Comparison of ENCODE assay signal across 1 cellular context in the genomic region with DNA sequence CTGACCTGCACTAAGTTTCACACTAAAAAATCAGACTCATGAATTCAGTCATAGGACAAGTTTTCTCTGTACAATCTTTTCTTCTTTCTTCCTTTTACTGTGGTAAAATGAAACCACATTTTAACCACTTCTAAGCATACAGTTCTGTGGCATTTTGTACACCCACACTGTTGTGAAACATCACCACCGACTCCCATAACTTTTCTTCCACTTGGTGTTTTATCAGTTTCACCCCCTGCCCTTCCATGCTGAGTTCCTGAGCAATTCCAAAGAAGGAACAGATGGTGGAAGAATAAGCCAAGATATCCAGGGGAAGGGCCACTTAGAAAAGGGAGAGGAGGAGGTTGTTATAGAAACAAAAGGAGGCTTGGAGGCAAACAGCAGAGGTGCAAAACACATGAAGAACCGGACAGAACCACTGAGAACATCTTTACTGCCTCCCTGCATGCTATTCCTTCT.
A peak's percentile ranks its signal among the peaks of the same experiment; 100 is the strongest.
TF ChIP-seq lines count a peak whose summit lies in the region.

No MANE protein-coding gene starts in this region.

TF ChIP-seq in GM12878, 131 proteins besides CTCF, POLR2A, EP300 and RAD21 (continued from another document):
- TF ChIP-seq, protein P1, sequence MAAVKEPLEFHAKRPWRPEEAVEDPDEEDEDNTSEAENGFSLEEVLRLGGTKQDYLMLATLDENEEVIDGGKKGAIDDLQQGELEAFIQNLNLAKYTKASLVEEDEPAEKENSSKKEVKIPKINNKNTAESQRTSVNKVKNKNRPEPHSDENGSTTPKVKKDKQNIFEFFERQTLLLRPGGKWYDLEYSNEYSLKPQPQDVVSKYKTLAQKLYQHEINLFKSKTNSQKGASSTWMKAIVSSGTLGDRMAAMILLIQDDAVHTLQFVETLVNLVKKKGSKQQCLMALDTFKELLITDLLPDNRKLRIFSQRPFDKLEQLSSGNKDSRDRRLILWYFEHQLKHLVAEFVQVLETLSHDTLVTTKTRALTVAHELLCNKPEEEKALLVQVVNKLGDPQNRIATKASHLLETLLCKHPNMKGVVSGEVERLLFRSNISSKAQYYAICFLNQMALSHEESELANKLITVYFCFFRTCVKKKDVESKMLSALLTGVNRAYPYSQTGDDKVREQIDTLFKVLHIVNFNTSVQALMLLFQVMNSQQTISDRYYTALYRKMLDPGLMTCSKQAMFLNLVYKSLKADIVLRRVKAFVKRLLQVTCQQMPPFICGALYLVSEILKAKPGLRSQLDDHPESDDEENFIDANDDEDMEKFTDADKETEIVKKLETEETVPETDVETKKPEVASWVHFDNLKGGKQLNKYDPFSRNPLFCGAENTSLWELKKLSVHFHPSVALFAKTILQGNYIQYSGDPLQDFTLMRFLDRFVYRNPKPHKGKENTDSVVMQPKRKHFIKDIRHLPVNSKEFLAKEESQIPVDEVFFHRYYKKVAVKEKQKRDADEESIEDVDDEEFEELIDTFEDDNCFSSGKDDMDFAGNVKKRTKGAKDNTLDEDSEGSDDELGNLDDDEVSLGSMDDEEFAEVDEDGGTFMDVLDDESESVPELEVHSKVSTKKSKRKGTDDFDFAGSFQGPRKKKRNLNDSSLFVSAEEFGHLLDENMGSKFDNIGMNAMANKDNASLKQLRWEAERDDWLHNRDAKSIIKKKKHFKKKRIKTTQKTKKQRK (IDR thresholded peaks at IDR 0.05; ENCODE audit: low read depth, low read length): no peak
- no peak for TF ChIP-seq CHD4 (IDR thresholded peaks at IDR 0.05)
- no peak for TF ChIP-seq RFX5 (IDR thresholded peaks at IDR 0.05; ENCODE audit: low read depth, low read length)
- TF ChIP-seq GABPA (IDR thresholded peaks at IDR 0.05; ENCODE audit: low read depth): peak; percentile 28; the same call in 1 of the 2 replicates
- TF ChIP-seq KLF5 (IDR thresholded peaks at IDR 0.05; ENCODE audit: partially characterized antibody): no peak
- TF ChIP-seq SMAD5 (IDR thresholded peaks at IDR 0.05; ENCODE audit: low read depth): no peak
- TF ChIP-seq, protein P2, sequence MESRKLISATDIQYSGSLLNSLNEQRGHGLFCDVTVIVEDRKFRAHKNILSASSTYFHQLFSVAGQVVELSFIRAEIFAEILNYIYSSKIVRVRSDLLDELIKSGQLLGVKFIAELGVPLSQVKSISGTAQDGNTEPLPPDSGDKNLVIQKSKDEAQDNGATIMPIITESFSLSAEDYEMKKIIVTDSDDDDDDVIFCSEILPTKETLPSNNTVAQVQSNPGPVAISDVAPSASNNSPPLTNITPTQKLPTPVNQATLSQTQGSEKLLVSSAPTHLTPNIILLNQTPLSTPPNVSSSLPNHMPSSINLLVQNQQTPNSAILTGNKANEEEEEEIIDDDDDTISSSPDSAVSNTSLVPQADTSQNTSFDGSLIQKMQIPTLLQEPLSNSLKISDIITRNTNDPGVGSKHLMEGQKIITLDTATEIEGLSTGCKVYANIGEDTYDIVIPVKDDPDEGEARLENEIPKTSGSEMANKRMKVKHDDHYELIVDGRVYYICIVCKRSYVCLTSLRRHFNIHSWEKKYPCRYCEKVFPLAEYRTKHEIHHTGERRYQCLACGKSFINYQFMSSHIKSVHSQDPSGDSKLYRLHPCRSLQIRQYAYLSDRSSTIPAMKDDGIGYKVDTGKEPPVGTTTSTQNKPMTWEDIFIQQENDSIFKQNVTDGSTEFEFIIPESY (IDR thresholded peaks at IDR 0.05): no peak
- no peak for TF ChIP-seq NRF1 (conservative IDR thresholded peaks at IDR 0.05; ENCODE audit: low read depth, low read length)
- TF ChIP-seq, protein P3, sequence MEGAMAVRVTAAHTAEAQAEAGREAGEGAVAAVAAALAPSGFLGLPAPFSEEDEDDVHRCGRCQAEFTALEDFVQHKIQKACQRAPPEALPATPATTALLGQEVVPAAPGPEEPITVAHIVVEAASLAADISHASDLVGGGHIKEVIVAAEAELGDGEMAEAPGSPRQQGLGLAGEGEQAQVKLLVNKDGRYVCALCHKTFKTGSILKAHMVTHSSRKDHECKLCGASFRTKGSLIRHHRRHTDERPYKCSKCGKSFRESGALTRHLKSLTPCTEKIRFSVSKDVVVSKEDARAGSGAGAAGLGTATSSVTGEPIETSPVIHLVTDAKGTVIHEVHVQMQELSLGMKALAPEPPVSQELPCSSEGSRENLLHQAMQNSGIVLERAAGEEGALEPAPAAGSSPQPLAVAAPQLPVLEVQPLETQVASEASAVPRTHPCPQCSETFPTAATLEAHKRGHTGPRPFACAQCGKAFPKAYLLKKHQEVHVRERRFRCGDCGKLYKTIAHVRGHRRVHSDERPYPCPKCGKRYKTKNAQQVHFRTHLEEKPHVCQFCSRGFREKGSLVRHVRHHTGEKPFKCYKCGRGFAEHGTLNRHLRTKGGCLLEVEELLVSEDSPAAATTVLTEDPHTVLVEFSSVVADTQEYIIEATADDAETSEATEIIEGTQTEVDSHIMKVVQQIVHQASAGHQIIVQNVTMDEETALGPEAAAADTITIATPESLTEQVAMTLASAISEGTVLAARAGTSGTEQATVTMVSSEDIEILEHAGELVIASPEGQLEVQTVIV (IDR thresholded peaks at IDR 0.05; ENCODE audit: borderline replicate concordance, partially characterized antibody): no peak
- TF ChIP-seq, protein P4, sequence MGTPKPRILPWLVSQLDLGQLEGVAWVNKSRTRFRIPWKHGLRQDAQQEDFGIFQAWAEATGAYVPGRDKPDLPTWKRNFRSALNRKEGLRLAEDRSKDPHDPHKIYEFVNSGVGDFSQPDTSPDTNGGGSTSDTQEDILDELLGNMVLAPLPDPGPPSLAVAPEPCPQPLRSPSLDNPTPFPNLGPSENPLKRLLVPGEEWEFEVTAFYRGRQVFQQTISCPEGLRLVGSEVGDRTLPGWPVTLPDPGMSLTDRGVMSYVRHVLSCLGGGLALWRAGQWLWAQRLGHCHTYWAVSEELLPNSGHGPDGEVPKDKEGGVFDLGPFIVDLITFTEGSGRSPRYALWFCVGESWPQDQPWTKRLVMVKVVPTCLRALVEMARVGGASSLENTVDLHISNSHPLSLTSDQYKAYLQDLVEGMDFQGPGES (IDR thresholded peaks at IDR 0.05): no peak
- peak; percentile 62; the same call in 1 of the 2 replicates for TF ChIP-seq TBL1XR1 (IDR thresholded peaks at IDR 0.05; ENCODE audit: low read depth, low read length)
- TF ChIP-seq STAT1 (conservative IDR thresholded peaks at IDR 0.05): no peak
- TF ChIP-seq IRF4 (IDR thresholded peaks at IDR 0.05; ENCODE audit: low read depth, low read length): peak; percentile 71
- no peak for TF ChIP-seq HDAC6 (IDR thresholded peaks at IDR 0.05; ENCODE audit: unreplicated experiment)
- no peak for TF ChIP-seq MYB (IDR thresholded peaks at IDR 0.05; ENCODE audit: borderline replicate concordance, low read depth, low read length)
- TF ChIP-seq, protein P5, sequence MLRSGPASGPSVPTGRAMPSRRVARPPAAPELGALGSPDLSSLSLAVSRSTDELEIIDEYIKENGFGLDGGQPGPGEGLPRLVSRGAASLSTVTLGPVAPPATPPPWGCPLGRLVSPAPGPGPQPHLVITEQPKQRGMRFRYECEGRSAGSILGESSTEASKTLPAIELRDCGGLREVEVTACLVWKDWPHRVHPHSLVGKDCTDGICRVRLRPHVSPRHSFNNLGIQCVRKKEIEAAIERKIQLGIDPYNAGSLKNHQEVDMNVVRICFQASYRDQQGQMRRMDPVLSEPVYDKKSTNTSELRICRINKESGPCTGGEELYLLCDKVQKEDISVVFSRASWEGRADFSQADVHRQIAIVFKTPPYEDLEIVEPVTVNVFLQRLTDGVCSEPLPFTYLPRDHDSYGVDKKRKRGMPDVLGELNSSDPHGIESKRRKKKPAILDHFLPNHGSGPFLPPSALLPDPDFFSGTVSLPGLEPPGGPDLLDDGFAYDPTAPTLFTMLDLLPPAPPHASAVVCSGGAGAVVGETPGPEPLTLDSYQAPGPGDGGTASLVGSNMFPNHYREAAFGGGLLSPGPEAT (IDR thresholded peaks at IDR 0.05; ENCODE audit: low read depth): peak; percentile 69
